ENCODE assay signal across 25 cellular contexts in genomic region chr19:47402504-47402903, GRCh38. TPM values are rescaled to one million over a fixed set of nuclear protein-coding genes. Genes with fewer than 3 reads are reported as not detected.
"Had no signal": no experiment of that assay in that cellular context is flagged by ENCODE, and none has a peak within 500 bp of the region (broad histone marks: within the 10 kb centered on the region; RNA-seq: fewer than 3 reads in every experiment).

No MANE protein-coding gene starts in this region.

- H3K9ac ChIP-seq: KMS-11, SK-N-SH had no signal

- H3K9me3 Mint-ChIP-seq: IgD-negative memory B cell, T-cell had no signal

- ATAC-seq: K562, T-cell had no signal

- H3K4me3 ChIP-seq: K562 had no signal

- H3K9me3 ChIP-seq: SK-N-SH had no signal

- H3K4me2 ChIP-seq: KMS-11, SK-N-SH had no signal

- DNase-seq: Kasumi-1, MM.1S, NCI-H1048, NCI-H1105, NCI-H1417, NCI-H1436 treated with DMSO at 0.1 percent for 48 hours, NCI-H1694, NCI-H187 treated with DMSO at 0.1 percent for 48 hours, NCI-H2029 treated with DMSO at 0.1 percent for 48 hours, NCI-H2107, NCI-H2171 treated with DMSO at 0.1 percent for 48 hours, NCI-H345, NCI-H446 treated with DMSO at 0.1 percent for 48 hours, NCI-H510A treated with DMSO at 0.1 percent for 48 hours, NCI-H526, NCI-H748 treated with DMSO at 0.1 percent for 48 hours, RPMI8226, SHP77, SK-N-SH, SW 1271, T-cell had no signal

- H3K27ac ChIP-seq: HL-60, KMS-11 had no signal

- H3K4me3 Mint-ChIP-seq: IgD-negative memory B cell, T-cell had no signal

- H3K27ac Mint-ChIP-seq: T-cell had no signal

- H3K36me3 Mint-ChIP-seq: T-cell had no signal

RNA-seq across cellular contexts. Expression of gene MEIS3, which starts 16.8 kb away (rescaled TPM):
- polyA plus RNA-seq: IgD-negative memory B cell had no signal
